Comparison of ENCODE assay signal across 1 cellular context in the genomic region with DNA sequence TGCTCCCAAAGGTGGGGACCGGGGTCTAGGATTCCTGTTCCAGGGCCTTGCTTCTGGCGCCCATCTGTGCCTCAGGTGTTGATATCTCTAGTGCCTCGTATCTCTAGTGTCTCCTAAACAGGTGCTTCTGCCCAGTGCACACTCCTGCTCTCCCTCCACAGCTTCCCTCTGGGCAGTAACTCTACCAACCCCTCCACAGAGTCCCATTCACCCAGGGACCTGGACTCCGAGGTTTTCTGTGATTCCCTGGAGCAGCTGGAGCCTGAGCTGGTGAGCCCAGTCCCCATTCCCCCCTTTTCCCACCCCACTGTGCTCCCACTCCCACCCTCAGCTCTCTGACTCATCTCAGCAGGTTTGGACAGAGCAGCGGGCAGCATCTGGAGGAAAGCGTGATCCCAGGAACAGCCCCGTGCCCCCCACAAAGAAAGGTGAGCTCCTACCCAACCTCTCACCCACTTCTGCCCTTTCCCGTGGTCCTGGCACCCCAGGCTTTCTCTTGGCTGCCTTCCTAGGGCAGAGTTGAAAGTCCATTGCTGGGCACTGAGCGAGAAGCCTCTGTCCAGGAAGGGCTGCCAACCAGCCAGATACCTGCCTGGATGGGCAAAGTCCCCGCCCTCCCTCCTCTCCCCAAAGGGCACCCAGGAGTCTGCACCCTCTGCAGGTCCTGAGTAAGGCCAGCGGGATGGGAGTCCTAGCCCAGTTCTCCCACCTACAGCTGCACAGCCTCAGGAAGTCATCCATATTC.
TF ChIP-seq lines count a peak whose summit lies in the region.

No MANE protein-coding gene starts in this region.

TF ChIP-seq in GM23338, 12 proteins besides CTCF, POLR2A, EP300 and RAD21:
- TF ChIP-seq STAT1 (IDR thresholded peaks at IDR 0.05; ENCODE audit: unreplicated experiment) (no peak), JUNB (IDR thresholded peaks at IDR 0.05; ENCODE audit: unreplicated experiment) (no peak), EZH2 (IDR thresholded peaks at IDR 0.05; ENCODE audit: low read depth, unreplicated experiment) (no peak), CREB1 (CRISPR knock-in tag; IDR thresholded peaks at IDR 0.05; ENCODE audit: low read depth) (no peak), EZH2phosphoT487 (IDR thresholded peaks at IDR 0.05; ENCODE audit: unreplicated experiment) (no peak), REST (IDR thresholded peaks at IDR 0.05; ENCODE audit: unreplicated experiment) (no peak)
